10 cellular contexts compared by ENCODE assay signal in the genomic region with DNA sequence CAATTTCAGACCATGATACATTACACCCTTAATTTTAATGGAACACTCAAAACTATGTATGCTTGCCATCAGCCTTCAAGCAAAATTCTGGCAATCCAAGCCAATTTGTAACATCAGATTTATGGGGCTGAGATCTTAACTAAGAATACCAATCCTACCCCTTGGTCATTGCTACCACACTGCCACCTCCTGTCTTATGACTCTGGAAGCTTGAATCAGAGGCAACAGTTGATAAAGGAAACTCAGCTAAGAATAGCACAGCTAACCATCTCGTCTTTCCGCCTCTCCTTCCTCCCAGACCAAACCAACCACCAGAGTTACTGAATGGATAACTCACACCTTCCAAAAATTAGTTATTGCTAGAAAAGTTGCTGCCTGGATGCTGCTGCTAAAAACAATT. TPM values are rescaled to one million over a fixed set of nuclear protein-coding genes. Genes with fewer than 3 reads are reported as not detected.
DNase-seq lines count a peak whose midpoint lies in the region; ATAC-seq, FAIRE-seq and TF ChIP-seq lines count a peak whose summit lies in the region.
"Had no signal": no experiment of that assay in that cellular context is flagged by ENCODE, and none has a peak within 500 bp of the region (broad histone marks: within the 10 kb centered on the region; RNA-seq: fewer than 3 reads in every experiment).

No MANE protein-coding gene starts in this region.

- no peak overlapping the region for H3K4me3 Mint-ChIP-seq in activated B cell treated with CpG ODN at 0.5 μM for 24 hours

- no peaks in the 10 kb centered on the region for H3K9me2 ChIP-seq in hepatocyte (replicated peaks; ENCODE audit: insufficient read depth)

- H3K36me3 Mint-ChIP-seq in activated B cell treated with CpG ODN at 0.5 μM for 24 hours (ENCODE audit: low read depth), result no peaks in the 10 kb centered on the region

- peak; percentile 52 for ATAC-seq in activated B cell treated with CpG ODN at 0.5 μM for 24 hours (ENCODE audit: low read depth)

- peaks cover 65% of the 10 kb centered on the region for H4K20me1 ChIP-seq in hepatocyte (ENCODE audit: insufficient read depth, poor library complexity, severe bottlenecking)

- in situ Hi-C loops in ACHN (cut with HindIII; ENCODE audit: low pct_ligation_motif_present, low pct_unique_long_range_greater_than_20kb, low sequenced_read_pairs), result no loop called here
- in situ Hi-C loops in HAP-1 (cut with MboI; ENCODE audit: low sequenced_read_pairs), result no loop called here

- no peak for TF ChIP-seq CTCF in activated B cell treated with CpG ODN at 0.5 μM for 24 hours (IDR thresholded peaks at IDR 0.05)
- peak; percentile 38 for TF ChIP-seq CTCF in hepatocyte (IDR thresholded peaks at IDR 0.05; ENCODE audit: poor library complexity)

- H3K4me2 ChIP-seq in hepatocyte, result peak overlapping the region; percentile 93

- DNase-seq in ACHN (peak; percentile 55), GM18507 (ENCODE audit: extremely low spot score, insufficient read length, low read depth) (no peak), activated B cell treated with CpG ODN at 0.5 μM for 24 hours (no peak), hepatocyte (ENCODE audit: low spot score) (peak; percentile 37), activated gamma-delta T cell (lab: John Stamatoyannopoulos, UW) (no peak), HAP-1 (ENCODE audit: low spot score in 2 of 2) (no peak), NCI-H1048 (lab: John Stamatoyannopoulos, UW) (no peak), SKM-1 treated with dmso at 0.1 percent for 144 hours (lab: John Stamatoyannopoulos, UW; ENCODE audit: unreplicated experiment) (no peak)

- H3K4me3 ChIP-seq in hepatocyte, result no peak overlapping the region
- H3K4me3 ChIP-seq in HAP-1, result no peak overlapping the region
- H3K4me3 ChIP-seq: esophagus muscularis mucosa, SK-N-MC had no signal

- POLR2A ChIA-PET in activated B cell treated with CpG ODN at 0.5 μM for 24 hours (lab: Charles Lee), result interaction anchor here (0.6 to 0.8 kb wide), 3 partner anchors 66 to 242 kb away, joined by 3 to 5 read pairs (median 3); no protein-coding TSS in a partner anchor

- H3K9me3 ChIP-seq in hepatocyte (ENCODE audit: low read depth) (no peaks in the 10 kb centered on the region), HAP-1 (no peaks in the 10 kb centered on the region)
- H3K9me3 ChIP-seq: esophagus muscularis mucosa had no signal

- no peak overlapping the region for H2AFZ ChIP-seq in hepatocyte

- no peaks in the 10 kb centered on the region for H3K9me3 Mint-ChIP-seq in activated B cell treated with CpG ODN at 0.5 μM for 24 hours

- H3K27ac Mint-ChIP-seq in activated B cell treated with CpG ODN at 0.5 μM for 24 hours, result no peak overlapping the region

- H3K27ac ChIP-seq in hepatocyte, result peak overlapping the region; percentile 98
- H3K27ac ChIP-seq: esophagus muscularis mucosa had no signal

- H3K4me1 Mint-ChIP-seq in activated B cell treated with CpG ODN at 0.5 μM for 24 hours, result peaks cover 20% of the 10 kb centered on the region

- CTCF ChIA-PET in activated B cell treated with CpG ODN at 0.5 μM for 24 hours (lab: Charles Lee), result interaction anchor here (0.6 to 2.9 kb wide), 12 partner anchors 9 to 194 kb away, joined by 3 to 21 read pairs (median 4); no protein-coding TSS in a partner anchor

- H3K4me1 ChIP-seq in hepatocyte (ENCODE audit: insufficient read depth) (peaks cover 39% of the 10 kb centered on the region), HAP-1 (peaks cover 31% of the 10 kb centered on the region)

- intact Hi-C loops in activated B cell treated with CpG ODN at 0.5 μM for 24 hours (cut with micrococcal nuclease), result loop anchor here (1.0 kb wide), 2 partner anchors 106 to 190 kb away; no protein-coding TSS in a partner anchor

- peaks cover 97% of the 10 kb centered on the region for H3K79me2 ChIP-seq in hepatocyte

- WGBS in hepatocyte (ENCODE audit: low lambda C conversion rate, missing lambda C conversion rate), result 59% methylated on average over 2 of the region's 2 CpGs

- H3K36me3 ChIP-seq in hepatocyte (replicated peaks; ENCODE audit: insufficient read depth, low read depth) (no peaks in the 10 kb centered on the region), HAP-1 (replicated peaks) (peaks cover 32% of the 10 kb centered on the region)
- H3K36me3 ChIP-seq: esophagus muscularis mucosa had no signal

- H3K27me3 ChIP-seq in hepatocyte (no peaks in the 10 kb centered on the region), HAP-1 (ENCODE audit: low read depth) (no peaks in the 10 kb centered on the region)

- FAIRE-seq in GM18507 (lab: Jason Lieb, UNC), result peak; percentile 67

- peaks cover 29% of the 10 kb centered on the region for H3K27me3 Mint-ChIP-seq in activated B cell treated with CpG ODN at 0.5 μM for 24 hours

RNA-seq across cellular contexts. Expression of gene IGF2BP3, which starts 7.4 kb away (rescaled TPM):
- total RNA-seq in activated B cell treated with CpG ODN at 0.5 μM for 24 hours (7.4 and 10.3 TPM in 2 replicates), hepatocyte (73.1 and 75.7 TPM in 2 replicates)
- 28.9 and 31.1 TPM in 2 replicates for polyA plus RNA-seq in hepatocyte

Comparison
In these comparisons a context has a peak if more than half of its experiments do, and no peak if none do; other contexts are left out.
1. DNase-seq: peak in ACHN (single experiment) and hepatocyte (single experiment); none in GM18507 (single experiment), activated B cell treated with CpG ODN at 0.5 μM for 24 hours (single experiment), activated gamma-delta T cell (single experiment), HAP-1 (0 of 2), NCI-H1048 (single experiment) and SKM-1 treated with dmso at 0.1 percent for 144 hours (single experiment).